In the genomic region with DNA sequence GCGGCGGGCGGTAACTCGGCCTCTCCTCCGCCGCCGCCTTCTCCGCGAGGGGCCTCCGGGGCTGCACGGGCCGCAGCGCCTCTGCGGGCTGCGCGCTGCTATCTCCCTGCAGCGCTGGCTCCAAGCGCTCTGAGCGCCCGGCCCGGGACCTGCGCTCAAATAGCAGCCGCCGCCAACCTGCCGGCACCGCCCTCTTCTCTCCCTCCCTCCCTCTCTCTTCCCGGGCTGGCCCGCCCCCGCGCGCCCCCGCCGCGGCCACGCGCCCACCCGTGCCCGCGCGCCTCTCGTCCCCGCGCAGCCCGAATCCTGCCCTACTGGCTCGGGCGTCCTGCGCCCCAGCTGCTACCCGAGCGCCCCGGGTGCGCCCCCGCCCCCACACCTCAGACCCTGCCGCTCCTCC, we compare ENCODE assay signal across 8 cellular contexts. TPM values are rescaled to one million over a fixed set of nuclear protein-coding genes. Genes with fewer than 3 reads are reported as not detected.
DNase-seq lines count a peak whose midpoint lies in the region; ATAC-seq and TF ChIP-seq lines count a peak whose summit lies in the region.

A gene (minus strand): TSS at position 131 of the 400 bp plus-strand sequence. CDS start 211 bp downstream, outside the sequence.

- ATAC-seq in thoracic aorta (ENCODE audit: insufficient number of reproducible peaks, low FRiP score, low read depth), result no peak
- no peak for ATAC-seq in GM18505 (IDR thresholded peaks at IDR 0.05; ENCODE audit: unreplicated experiment)
- no peak for ATAC-seq in GM21737 (IDR thresholded peaks at IDR 0.05; ENCODE audit: unreplicated experiment)

- no peaks in the 10 kb centered on the region for H3K9me3 ChIP-seq in thoracic aorta

- peak within 1 kb of the TSS in 1 of 2 donors; percentile 38 for H3K27ac ChIP-seq in thoracic aorta

- peaks cover 8 to 13% of the 10 kb centered on the region in 2 donors for H3K4me1 ChIP-seq in thoracic aorta (ENCODE audit: control insufficient read depth in 1 of 2, low read depth in 2 of 2)

- H3K4me3 Mint-ChIP-seq in osteocyte (ENCODE audit: unreplicated experiment), result peak within 1 kb of the TSS; percentile 38

- peaks cover 4% of the 10 kb centered on the region for H3K4me1 Mint-ChIP-seq in osteocyte (ENCODE audit: unreplicated experiment)

- no peak for TF ChIP-seq POLR2A in GM18505 (IDR thresholded peaks at IDR 0.05; ENCODE audit: borderline replicate concordance, extremely low read depth, insufficient read depth, insufficient read length)

- peak within 1 kb of the TSS; percentile 82 for H3K4me3 ChIP-seq in thoracic aorta

- no peaks in the 10 kb centered on the region for H3K9me3 Mint-ChIP-seq in osteocyte (ENCODE audit: unreplicated experiment)

- H3K36me3 Mint-ChIP-seq in osteocyte (ENCODE audit: unreplicated experiment), result no peaks in the 10 kb centered on the region

- peaks cover 57% of the 10 kb centered on the region for H3K27me3 Mint-ChIP-seq in osteocyte (ENCODE audit: unreplicated experiment)

- DNase-seq in GM03348 (ENCODE audit: low spot score), result peak; percentile 50
- DNase-seq in NCI-H226, result peak; percentile 8
- DNase-seq in activated T-helper 1 cell treated with Interleukin-2 at 50 U/mL for 16 hours (ENCODE audit: low read depth), result peak; percentile 63
- DNase-seq in head of caudate nucleus, result peak in 40 of 42 donors; percentile 26 to 81 (median 58)
- no peak for DNase-seq in osteocyte (ENCODE audit: extremely low spot score, unreplicated experiment)
- no peak for DNase-seq in thoracic aorta (ENCODE audit: low spot score)

- H3K27ac Mint-ChIP-seq in osteocyte (ENCODE audit: unreplicated experiment), result no peak within 1 kb of the TSS

- H3K36me3 ChIP-seq in thoracic aorta, result no peaks in the 10 kb centered on the region

- no peak for TF ChIP-seq CTCF in osteocyte (IDR thresholded peaks at IDR 0.05)
- TF ChIP-seq CTCF in thoracic aorta (IDR thresholded peaks at IDR 0.05), result no peak

- intact Hi-C loops in head of caudate nucleus (cut with DNase I), result no loop called here

- peaks cover 3% of the 10 kb centered on the region for H3K27me3 ChIP-seq in thoracic aorta (replicated peaks; ENCODE audit: insufficient read depth)

RNA-seq across cellular contexts. Expression of the gene that starts here (rescaled TPM):
- total RNA-seq in osteocyte (0.13 and 0.27 TPM in 2 replicates), thoracic aorta (1 to 10 TPM; 2.3 to 4.2 TPM)

Comparison
In these comparisons a context has a peak if more than half of its experiments do, and no peak if none do; other contexts are left out.
1. DNase-seq: peak in GM03348 (single experiment), NCI-H226 (single experiment), activated T-helper 1 cell treated with Interleukin-2 at 50 U/mL for 16 hours (single experiment) and head of caudate nucleus (40 of 42); none in osteocyte (single experiment) and thoracic aorta (single experiment).